Comparison of ENCODE assay signal across 17 cellular contexts in the genomic region with DNA sequence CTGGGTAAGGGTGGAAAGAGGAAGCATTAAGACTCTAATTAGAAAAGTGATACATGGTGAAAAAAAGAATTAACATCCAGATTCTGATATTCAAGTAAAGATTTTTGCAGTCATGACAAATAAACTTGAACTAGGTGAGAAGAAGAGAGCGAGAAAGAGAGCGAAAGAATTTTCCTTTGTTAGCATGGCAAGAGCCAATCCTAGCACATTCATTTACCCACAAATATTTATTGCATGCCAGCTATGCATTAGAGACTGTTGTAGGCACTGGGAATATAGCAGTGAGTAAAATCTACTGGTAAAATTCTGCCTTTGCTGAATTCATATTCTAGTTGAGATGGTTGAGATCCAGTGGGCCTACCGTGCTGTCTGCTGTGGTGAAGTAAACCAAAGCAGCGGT.
"Had no signal": no experiment of that assay in that cellular context is flagged by ENCODE, and none has a peak within 500 bp of the region (broad histone marks: within the 10 kb centered on the region; RNA-seq: fewer than 3 reads in every experiment).

No MANE protein-coding gene starts in this region.

- H3K4me3 ChIP-seq: cardiac muscle cell, hepatocyte, lower lobe of right lung, testis, upper lobe of left lung had no signal

- H3K4me1 ChIP-seq: lower lobe of right lung, testis had no signal

- H3K79me2 ChIP-seq: hepatocyte had no signal

- DNase-seq: activated CD4-positive, alpha-beta T cell treated with anti-CD3 and anti-CD28 coated beads, Interleukin-2, amount 50 U/mL, for 4 hours; activated effector memory CD4-positive, alpha-beta T cell treated with anti-CD3 and anti-CD28 coated beads, Interleukin-2, amount 50 U/mL, for 16 hours; activated naive CD4-positive, alpha-beta T cell treated with anti-CD3 and anti-CD28 coated beads, Interleukin-2, amount 50 U/mL, for 16 hours; activated T-cell treated with anti-CD3 and anti-CD28 coated beads, Interleukin-2, amount 50 U/mL, for 72 hours; foreskin keratinocyte; islet precursor cell; lower lobe of right lung; midbrain; nephron progenitor cell; nucleus accumbens; retina; stimulated activated naive CD8-positive, alpha-beta T cell treated with anti-CD3 and anti-CD28 coated beads, Interleukin-15, amount 100 ng/mL, for 72 hours; testis; upper lobe of left lung had no signal

- H3K27ac ChIP-seq: cardiac muscle cell, foreskin keratinocyte, hepatocyte, lower lobe of right lung, testis, upper lobe of left lung had no signal

- H3K27me3 ChIP-seq: cardiac muscle cell, foreskin keratinocyte, hepatocyte, testis, upper lobe of left lung had no signal

- H3K9me3 Mint-ChIP-seq: T-helper 2 cell treated with Interferon-gamma antibody and Interleukin-4, amounts not matched to agents 5 μg/mL and 100 μg/mL, for 36 hours had no signal

- H3K9me3 ChIP-seq: lower lobe of right lung, testis, upper lobe of left lung had no signal

- ATAC-seq: activated T-cell treated with anti-CD3 and anti-CD28 coated beads, Interleukin-2, amount 50 U/mL, for 72 hours; foreskin keratinocyte; lower lobe of right lung; stimulated activated naive CD8-positive, alpha-beta T cell treated with anti-CD3 and anti-CD28 coated beads, Interleukin-15, amount 100 ng/mL, for 72 hours had no signal

- H3K4me3 Mint-ChIP-seq: activated T-cell treated with anti-CD3 and anti-CD28 coated beads, Interleukin-2, amount 50 U/mL, for 72 hours; nephron progenitor cell; stimulated activated naive CD8-positive, alpha-beta T cell treated with anti-CD3 and anti-CD28 coated beads, Interleukin-15, amount 100 ng/mL, for 72 hours; T-helper 2 cell treated with Interferon-gamma antibody and Interleukin-4, amounts not matched to agents 5 μg/mL and 100 μg/mL, for 36 hours had no signal

- H3K4me2 ChIP-seq: hepatocyte had no signal

- H3K27ac Mint-ChIP-seq: activated T-cell treated with anti-CD3 and anti-CD28 coated beads, Interleukin-2, amount 50 U/mL, for 72 hours; nephron progenitor cell; stimulated activated naive CD8-positive, alpha-beta T cell treated with anti-CD3 and anti-CD28 coated beads, Interleukin-15, amount 100 ng/mL, for 72 hours; T-helper 2 cell treated with Interferon-gamma antibody and Interleukin-4, amounts not matched to agents 5 μg/mL and 100 μg/mL, for 36 hours had no signal

- H3K4me1 Mint-ChIP-seq: stimulated activated naive CD8-positive, alpha-beta T cell treated with anti-CD3 and anti-CD28 coated beads, Interleukin-15, amount 100 ng/mL, for 72 hours had no signal

- H2AFZ ChIP-seq: hepatocyte had no signal

- H3K36me3 ChIP-seq: cardiac muscle cell, lower lobe of right lung, upper lobe of left lung had no signal
